In the genomic region with DNA sequence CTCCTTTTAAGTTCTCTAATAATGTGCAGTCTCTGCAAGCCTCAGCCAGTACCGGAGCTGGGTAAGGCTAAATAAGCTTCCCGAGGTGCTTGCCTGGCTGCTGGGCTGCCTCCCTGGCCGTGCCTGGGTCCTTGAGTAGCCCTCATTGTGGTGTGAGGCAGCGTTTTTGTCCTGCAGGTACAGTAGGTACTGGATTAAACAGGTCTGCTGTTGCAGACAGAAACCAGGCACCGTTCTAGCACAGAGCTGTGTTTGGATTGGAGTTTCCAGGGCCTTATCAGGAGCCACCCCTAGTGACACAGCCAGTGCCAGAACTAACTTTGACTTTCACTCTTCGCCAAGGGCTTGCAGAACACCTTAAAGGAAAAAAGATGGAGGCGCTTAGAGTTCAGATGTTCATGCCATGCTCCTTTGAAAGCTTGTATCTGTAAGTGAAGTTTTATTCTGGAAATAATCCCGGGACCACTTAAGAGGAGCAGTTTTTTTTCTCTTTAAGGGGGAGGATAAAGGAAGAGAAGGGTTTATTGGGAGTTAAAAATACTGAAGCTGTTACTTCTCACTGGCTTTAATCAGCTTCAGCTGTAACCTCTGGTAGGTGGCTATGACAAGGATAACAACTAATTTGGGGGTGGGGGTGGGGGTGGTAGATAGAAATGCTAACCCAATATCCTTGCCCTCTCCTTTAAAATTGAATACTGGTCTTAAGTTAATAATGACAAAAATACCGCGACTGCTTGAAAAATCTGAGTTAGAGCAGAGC, we compare ENCODE assay signal across 10 cellular contexts.
DNase-seq lines count a peak whose midpoint lies in the region; ATAC-seq, FAIRE-seq and TF ChIP-seq lines count a peak whose summit lies in the region.
"Had no signal": no experiment of that assay in that cellular context is flagged by ENCODE, and none has a peak within 500 bp of the region (broad histone marks: within the 10 kb centered on the region; RNA-seq: fewer than 3 reads in every experiment).

No MANE protein-coding gene starts in this region.

- H3K4me3 ChIP-seq in AG04450 (ENCODE audit: low read depth, low read length) (peak overlapping the region; percentile 33), SK-N-SH (ENCODE audit: low read depth in 2 of 2, low read length in 1 of 2) (no peak overlapping the region), cardiac muscle cell (peak overlapping the region; percentile 52), osteoblast (ENCODE audit: insufficient read depth, low read length) (no peak overlapping the region)
- H3K4me3 ChIP-seq: BLaER1 treated with 17β-estradiol and CSF1 and Interleukin-3, amounts not matched to agents 10 nM and 100 nM had no signal

- H3K9me2 ChIP-seq in SK-N-SH: no peaks in the 10 kb centered on the region

- no peak for TF ChIP-seq POLR2A in GM12892 (IDR thresholded peaks at IDR 0.05; ENCODE audit: low read depth, low read length)

- H2AFZ ChIP-seq in SK-N-SH (ENCODE audit: low read depth) (peak overlapping the region; percentile 42; the same call in 1 of the 2 replicates), osteoblast (ENCODE audit: low read length) (peak overlapping the region; percentile 29)

- H3K79me2 ChIP-seq in SK-N-SH (ENCODE audit: insufficient read depth): no peaks in the 10 kb centered on the region
- no peaks in the 10 kb centered on the region for H3K79me2 ChIP-seq in osteoblast (ENCODE audit: insufficient read depth, low read length)

- ATAC-seq in HG03097 (IDR thresholded peaks at IDR 0.05; ENCODE audit: low FRiP score, unreplicated experiment) (no peak), HG02642 (IDR thresholded peaks at IDR 0.05; ENCODE audit: poor library complexity, unreplicated experiment) (no peak)

- peak overlapping the region; percentile 77 for H3K27ac ChIP-seq in AG04450 (ENCODE audit: low read depth, low read length)
- peak overlapping the region in 1 of 2 experiments; percentile 64; a peak in 1 of 4 replicates for H3K27ac ChIP-seq in SK-N-SH (ENCODE audit: low read depth in 2 of 2, low read length in 1 of 2)
- H3K27ac ChIP-seq in cardiac muscle cell: peak overlapping the region; percentile 97
- H3K27ac ChIP-seq in osteoblast (ENCODE audit: low read depth, low read length): no peak overlapping the region
- H3K27ac ChIP-seq: BLaER1 treated with 17β-estradiol and CSF1 and Interleukin-3, amounts not matched to agents 10 nM and 100 nM had no signal

- no peaks in the 10 kb centered on the region for H3F3A ChIP-seq in SK-N-SH (replicated peaks; ENCODE audit: insufficient read depth)

- POLR2A ChIA-PET in AG04450 (lab: Yijun Ruan, JAX) (interaction anchor here (0.6 to 1.4 kb wide), 9 partner anchors 19 to 225 kb away, joined by 3 to 11 read pairs (median 4); no protein-coding TSS in a partner anchor), SK-N-SH (lab: Yijun Ruan, JAX) (no interaction called here)

- no peak for FAIRE-seq in GM12892 (lab: Jason Lieb, UNC)

- H3K4me1 ChIP-seq in SK-N-SH (ENCODE audit: control insufficient read depth in 1 of 2, insufficient read depth in 2 of 2, low read depth in 1 of 2, low read length in 1 of 2): peaks cover 0 to 11% of the 10 kb centered on the region in 2 experiments; a peak in 2 of 4 replicates
- H3K4me1 ChIP-seq in cardiac muscle cell (ENCODE audit: low read depth): peaks cover 31% of the 10 kb centered on the region
- H3K4me1 ChIP-seq in osteoblast (ENCODE audit: insufficient read depth, low read length): peaks cover 15% of the 10 kb centered on the region

- no peak overlapping the region for H3K9ac ChIP-seq in SK-N-SH
- H3K9ac ChIP-seq: BLaER1 treated with 17β-estradiol and CSF1 and Interleukin-3, amounts not matched to agents 10 nM and 100 nM had no signal

- no peaks in the 10 kb centered on the region for H4K20me1 ChIP-seq in SK-N-SH (ENCODE audit: insufficient read depth)
- H4K20me1 ChIP-seq in osteoblast (ENCODE audit: insufficient read depth, low read length): no peaks in the 10 kb centered on the region

- WGBS in SK-N-SH (ENCODE audit: low lambda C conversion rate): 65% methylated on average over 7 of the region's 10 CpGs

- CTCF ChIA-PET in AG04450 (lab: Charles Lee): interaction anchor here (0.6 to 4.1 kb wide), 7 partner anchors 10 to 179 kb away, joined by 3 to 31 read pairs (median 3); no protein-coding TSS in a partner anchor
- CTCF ChIA-PET in SK-N-SH (lab: Yijun Ruan, JAX): interaction anchor here (0.5 to 2.5 kb wide), 8 partner anchors 9 to 683 kb away, joined by 3 to 11 read pairs (median 4); no protein-coding TSS in a partner anchor

- DNase-seq in AG04450 (ENCODE audit: low read depth, low spot score) (no peak), SK-N-SH (peak; percentile 31), cardiac muscle cell (ENCODE audit: low read depth in 1 of 2, low spot score in 1 of 2) (peak; percentile 3 to 91), osteoblast (ENCODE audit: insufficient read length, low spot score, missing footprints) (peak; percentile 44), dermis blood vessel endothelial cell (no peak), GM12892 (ENCODE audit: insufficient read length) (no peak)
- DNase-seq: stimulated activated naive CD4-positive, alpha-beta T cell treated with Interleukin-2 at 50 U/mL for 16 hours had no signal

- H3K9me3 ChIP-seq in AG04450 (ENCODE audit: control insufficient read depth, insufficient read depth, low read length) (no peaks in the 10 kb centered on the region), SK-N-SH (no peaks in the 10 kb centered on the region), cardiac muscle cell (ENCODE audit: low read depth) (no peaks in the 10 kb centered on the region), osteoblast (ENCODE audit: low read depth, low read length) (no peaks in the 10 kb centered on the region)
- H3K9me3 ChIP-seq: BLaER1 treated with 17β-estradiol and CSF1 and Interleukin-3, amounts not matched to agents 10 nM and 100 nM had no signal

- TF ChIP-seq RAD21 in SK-N-SH (IDR thresholded peaks at IDR 0.05; ENCODE audit: low read length): no peak

- TF ChIP-seq EP300 in SK-N-SH (IDR thresholded peaks at IDR 0.05; ENCODE audit: borderline replicate concordance in 1 of 2, low read depth in 1 of 2, low read length in 1 of 2): no peak

- TF ChIP-seq CTCF in AG04450 (IDR thresholded peaks at IDR 0.05; ENCODE audit: low read depth, low read length) (no peak), SK-N-SH (IDR thresholded peaks at IDR 0.05) (no peak), cardiac muscle cell (IDR thresholded peaks at IDR 0.05; ENCODE audit: low read depth, low read length) (no peak), osteoblast (IDR thresholded peaks at IDR 0.05; ENCODE audit: extremely low read depth, low read depth, low read length) (no peak)

- H3K36me3 ChIP-seq in SK-N-SH (replicated peaks in 1 of 2; ENCODE audit: control insufficient read depth in 1 of 2, insufficient read depth in 2 of 2, low read length in 1 of 2): no peaks in the 10 kb centered on the region
- no peaks in the 10 kb centered on the region for H3K36me3 ChIP-seq in cardiac muscle cell
- H3K36me3 ChIP-seq in osteoblast (ENCODE audit: insufficient read depth, low read length): no peaks in the 10 kb centered on the region

- H3K4me2 ChIP-seq in SK-N-SH: peak overlapping the region; percentile 17
- H3K4me2 ChIP-seq in osteoblast (ENCODE audit: insufficient read depth, low read length): no peak overlapping the region
- H3K4me2 ChIP-seq: BLaER1 treated with 17β-estradiol and CSF1 and Interleukin-3, amounts not matched to agents 10 nM and 100 nM had no signal

- H3K27me3 ChIP-seq in AG04450 (ENCODE audit: control insufficient read depth, insufficient read depth, low read length): no peaks in the 10 kb centered on the region
- H3K27me3 ChIP-seq in SK-N-SH (ENCODE audit: insufficient read depth): no peaks in the 10 kb centered on the region
- H3K27me3 ChIP-seq in cardiac muscle cell: no peaks in the 10 kb centered on the region
- no peaks in the 10 kb centered on the region for H3K27me3 ChIP-seq in osteoblast (ENCODE audit: insufficient read depth, low read length)
- H3K27me3 ChIP-seq: BLaER1 treated with 17β-estradiol and CSF1 and Interleukin-3, amounts not matched to agents 10 nM and 100 nM had no signal

TF ChIP-seq in SK-N-SH, 30 proteins besides CTCF, POLR2A, EP300 and RAD21:
- TF ChIP-seq TEAD4 (IDR thresholded peaks at IDR 0.05; ENCODE audit: borderline replicate concordance, insufficient read depth): no peak
- TF ChIP-seq MXI1 (IDR thresholded peaks at IDR 0.05; ENCODE audit: low read depth, low read length): no peak
TF ChIP-seq in SK-N-SH: peak in this region for 0.

Comparison
In these comparisons a context has a peak if more than half of its experiments do, and no peak if none do; other contexts are left out.
1. DNase-seq: peak in SK-N-SH (single experiment), cardiac muscle cell (2 of 2) and osteoblast (single experiment); none in AG04450 (single experiment), dermis blood vessel endothelial cell (single experiment) and GM12892 (single experiment).
2. H3K4me3 ChIP-seq: peak in AG04450 (single experiment) and cardiac muscle cell (single experiment); none in SK-N-SH (0 of 2) and osteoblast (single experiment).